In genomic region chrX:110089656-110090404, GRCh38 we compare ENCODE assay signal across 13 cellular contexts.
DNase-seq lines count a peak whose midpoint lies in the region; ATAC-seq and TF ChIP-seq lines count a peak whose summit lies in the region.
"Had no signal": no experiment of that assay in that cellular context is flagged by ENCODE, and none has a peak within 500 bp of the region (broad histone marks: within the 10 kb centered on the region; RNA-seq: fewer than 3 reads in every experiment).

No MANE protein-coding gene starts in this region.

- TF ChIP-seq CTCF in CD14-positive monocyte (IDR thresholded peaks at IDR 0.05) = no peak

- peaks cover 0 to 10% (median 2%) of the 10 kb centered on the region in 3 donors for H3K27me3 Mint-ChIP-seq in CD14-positive monocyte (ENCODE audit: low read depth in 3 of 3)
- no peaks in the 10 kb centered on the region for H3K27me3 Mint-ChIP-seq in activated T-helper 17 cell treated with anti-CD3 and anti-CD28 coated beads, Interleukin-2, amount 50 U/mL, for 72 hours

- intact Hi-C loops in CD14-positive monocyte (cut with micrococcal nuclease) = loop anchor here in 1 of 2 donors (10.0 kb wide), 2 partner anchors 55 to 85 kb away; partner anchors contain the start of gene TMEM164

- H3K4me3 Mint-ChIP-seq in CD14-positive monocyte = peak overlapping the region in 1 of 2 donors; percentile 67
- H3K4me3 Mint-ChIP-seq in activated T-helper 17 cell treated with anti-CD3 and anti-CD28 coated beads, Interleukin-2, amount 50 U/mL, for 72 hours = no peak overlapping the region

- peaks cover 3 to 6% of the 10 kb centered on the region in 2 donors for H3K36me3 Mint-ChIP-seq in CD14-positive monocyte
- H3K36me3 Mint-ChIP-seq in activated T-helper 17 cell treated with anti-CD3 and anti-CD28 coated beads, Interleukin-2, amount 50 U/mL, for 72 hours (ENCODE audit: low read depth) = peaks cover 4% of the 10 kb centered on the region

- peaks cover 62% of the 10 kb centered on the region for H3K4me1 Mint-ChIP-seq in CD14-positive monocyte
- peaks cover 14% of the 10 kb centered on the region for H3K4me1 Mint-ChIP-seq in activated T-helper 17 cell treated with anti-CD3 and anti-CD28 coated beads, Interleukin-2, amount 50 U/mL, for 72 hours

- DNase-seq in CD14-positive monocyte (ENCODE audit: low spot score) = peak; percentile 49
- DNase-seq in M059J (ENCODE audit: low read depth) = peak; percentile 47
- DNase-seq in UCSD-AML1 (lab: John Stamatoyannopoulos, UW; ENCODE audit: unreplicated experiment) = peak; percentile 60
- DNase-seq in medulla oblongata (ENCODE audit: extremely low spot score) = peak; percentile 32
- DNase-seq in ureter (ENCODE audit: low spot score) = no peak
- no peak for DNase-seq in LoVo (ENCODE audit: low spot score)
- DNase-seq in effector CD8-positive, alpha-beta T cell (lab: John Stamatoyannopoulos, UW) = no peak
- DNase-seq: activated CD4-positive, CD25-positive, alpha-beta regulatory T cell treated with anti-CD3 and anti-CD28 coated beads, Interleukin-2, amount 50 U/mL, for 72 hours; activated T-cell treated with anti-CD3 and anti-CD28 coated beads, Interleukin-2, amount 50 U/mL, for 48 hours; dorsolateral prefrontal cortex; HCEC 1CT; right lobe of liver had no signal

- ATAC-seq in activated T-helper 17 cell treated with anti-CD3 and anti-CD28 coated beads, Interleukin-2, amount 50 U/mL, for 72 hours (replicated peaks) = no peak

- H3K9me3 Mint-ChIP-seq in CD14-positive monocyte = peaks cover 0 to 10% (median under 1%) of the 10 kb centered on the region in 7 donors
- H3K9me3 Mint-ChIP-seq in activated T-helper 17 cell treated with anti-CD3 and anti-CD28 coated beads, Interleukin-2, amount 50 U/mL, for 72 hours = no peaks in the 10 kb centered on the region

- peak overlapping the region; percentile 74 to 95 (median 84) for H3K27ac Mint-ChIP-seq in CD14-positive monocyte
- H3K27ac Mint-ChIP-seq in activated T-helper 17 cell treated with anti-CD3 and anti-CD28 coated beads, Interleukin-2, amount 50 U/mL, for 72 hours = no peak overlapping the region

Comparison
In these comparisons a context has a peak if more than half of its experiments do, and no peak if none do; other contexts are left out.
1. DNase-seq: peak in CD14-positive monocyte (single experiment), M059J (single experiment), UCSD-AML1 (single experiment) and medulla oblongata (single experiment); none in ureter (single experiment), LoVo (single experiment) and effector CD8-positive, alpha-beta T cell (single experiment).